9 cellular contexts compared by ENCODE assay signal in the genomic region with DNA sequence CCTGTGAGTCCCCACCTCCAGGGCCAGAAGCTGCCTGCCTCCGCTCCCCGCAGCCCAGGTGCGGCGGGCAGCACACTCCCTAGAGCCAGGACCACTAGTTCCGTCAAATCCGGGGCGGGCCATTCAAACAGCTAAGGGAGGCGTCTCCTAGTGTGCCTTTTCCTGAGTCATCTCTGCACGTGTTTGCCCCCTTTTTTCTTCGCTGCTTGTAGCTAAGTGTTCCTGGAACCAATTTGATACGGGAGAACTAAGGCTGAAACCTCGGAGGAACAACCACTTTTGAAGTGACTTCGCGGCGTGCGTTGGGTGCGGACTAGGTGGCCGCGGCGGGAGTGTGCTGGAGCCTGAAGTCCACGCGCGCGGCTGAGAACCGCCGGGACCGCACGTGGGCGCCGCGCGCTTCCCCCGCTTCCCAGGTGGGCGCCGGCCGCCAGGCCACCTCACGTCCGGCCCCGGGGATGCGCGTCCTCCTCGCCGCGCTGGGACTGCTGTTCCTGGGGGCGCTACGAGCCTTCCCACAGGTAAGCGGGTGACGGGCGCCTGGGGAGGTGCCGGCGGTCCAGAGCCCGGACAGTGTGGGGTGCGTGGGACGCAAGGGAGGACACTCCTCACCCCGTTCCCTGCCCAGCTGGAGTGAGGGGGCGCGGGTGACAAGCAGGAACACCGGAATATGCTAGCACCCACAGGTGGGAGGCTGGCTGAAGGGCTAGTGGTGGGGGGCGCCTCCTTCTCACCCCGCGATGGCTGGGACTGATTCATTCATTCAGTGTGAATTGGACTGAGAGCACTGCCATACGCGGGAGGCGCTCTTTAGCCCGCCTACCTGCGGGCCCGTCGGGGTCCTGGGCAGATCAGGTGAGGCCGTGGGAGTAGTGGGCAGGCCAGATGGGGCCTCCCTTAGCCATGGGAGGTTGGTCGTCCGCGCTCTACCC. TPM values are rescaled to one million over a fixed set of nuclear protein-coding genes. Genes with fewer than 3 reads are reported as not detected.
DNase-seq lines count a peak whose midpoint lies in the region; ATAC-seq and TF ChIP-seq lines count a peak whose summit lies in the region.
"Had no signal": no experiment of that assay in that cellular context is flagged by ENCODE, and none has a peak within 500 bp of the region (broad histone marks: within the 10 kb centered on the region; RNA-seq: fewer than 3 reads in every experiment).

Gene TNFRSF8 (plus strand): TSS at position 163 of the 932 bp plus-strand sequence. CDS start 296 bp downstream, at position 459.

- H3K27ac ChIP-seq in left ventricle myocardium inferior (replicated peaks) (no peak within 1 kb of the TSS), iPS-20b (ENCODE audit: low read length) (no peak within 1 kb of the TSS)

- peak within 1 kb of the TSS; percentile 61; the same call in 1 of the 2 replicates for H3K9ac ChIP-seq in iPS-20b (ENCODE audit: low read depth, low read length)

- H3K9me3 ChIP-seq in left ventricle myocardium inferior (replicated peaks) (peaks cover 8% of the 10 kb centered on the region), iPS-20b (ENCODE audit: insufficient read depth, low read depth, low read length) (no peaks in the 10 kb centered on the region)

- H3K4me3 ChIP-seq in left ventricle myocardium inferior (peak within 1 kb of the TSS; percentile 17), iPS-20b (ENCODE audit: low read length) (peak within 1 kb of the TSS; percentile 67)

- TF ChIP-seq CTCF in left ventricle myocardium inferior (IDR thresholded peaks at IDR 0.05; ENCODE audit: borderline replicate concordance): no peak

- no peaks in the 10 kb centered on the region for H3K36me3 ChIP-seq in left ventricle myocardium inferior
- no peaks in the 10 kb centered on the region for H3K36me3 ChIP-seq in iPS-20b (ENCODE audit: insufficient read depth, low read depth, low read length)

- H3K27me3 ChIP-seq in left ventricle myocardium inferior (ENCODE audit: low read depth): peaks cover 85% of the 10 kb centered on the region
- peaks cover 35% of the 10 kb centered on the region for H3K27me3 ChIP-seq in iPS-20b (ENCODE audit: insufficient read depth, low read length)

- no peak for ATAC-seq in Right ventricle myocardium inferior
- no peak for ATAC-seq in HG03025 (IDR thresholded peaks at IDR 0.05; ENCODE audit: low FRiP score, unreplicated experiment)
- ATAC-seq in HG02588 (IDR thresholded peaks at IDR 0.05; ENCODE audit: unreplicated experiment): no peak
- ATAC-seq: Panc1 had no signal

- peaks cover 9% of the 10 kb centered on the region for H3K4me1 ChIP-seq in left ventricle myocardium inferior
- peaks cover 18% of the 10 kb centered on the region; the same call in 1 of the 2 replicates for H3K4me1 ChIP-seq in iPS-20b (ENCODE audit: insufficient read depth, low read length)

- DNase-seq in left ventricle myocardium inferior: no peak
- DNase-seq in Right ventricle myocardium inferior (ENCODE audit: missing footprints): no peak
- peak; percentile 34 for DNase-seq in activated T-cell treated with anti-CD3 and anti-CD28 coated beads for 4 hours
- no peak for DNase-seq in NCI-H2196 (lab: John Stamatoyannopoulos, UW; ENCODE audit: unreplicated experiment)
- no peak for DNase-seq in pons (ENCODE audit: low spot score)

- intact Hi-C loops in left ventricle myocardium inferior (cut with micrococcal nuclease) (no loop called here), Right ventricle myocardium inferior (cut with DNase I) (no loop called here)

RNA-seq across cellular contexts. Expression of gene TNFRSF8, which starts in this region (rescaled TPM):
- total RNA-seq in left ventricle myocardium inferior (0.82 TPM), Right ventricle myocardium inferior (0.92 TPM)
